In the genomic region with DNA sequence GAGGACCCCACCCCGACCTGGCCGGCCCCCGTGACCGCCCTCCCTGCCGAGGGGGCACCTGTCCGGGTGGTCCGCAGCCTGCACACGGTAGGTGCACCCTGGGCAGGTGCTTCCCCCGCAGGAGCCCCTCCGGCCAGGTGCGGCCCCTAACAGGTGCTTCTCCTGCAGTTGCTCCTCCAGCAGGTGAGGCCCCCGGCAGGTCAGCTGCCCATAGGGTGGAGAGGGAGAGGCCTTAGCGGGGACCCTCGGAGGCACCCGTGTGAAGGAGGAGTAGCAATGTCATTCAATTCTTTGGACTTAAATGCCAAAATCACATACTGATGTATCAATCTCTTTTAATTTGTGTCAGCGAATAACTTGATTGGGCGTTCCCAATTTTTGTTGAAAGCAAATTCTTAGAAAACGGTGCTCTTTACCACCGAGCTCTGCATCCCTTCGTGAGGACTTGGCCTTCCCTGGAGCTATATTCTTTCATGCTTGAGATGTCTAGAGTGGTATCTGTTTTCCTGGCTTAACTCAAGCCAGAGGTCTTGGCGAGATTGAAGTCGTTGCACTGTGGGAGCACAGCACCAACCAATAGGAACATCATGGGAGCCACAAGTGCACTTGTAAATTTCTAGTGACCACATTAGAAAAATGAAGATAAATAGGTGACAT, we compare ENCODE assay signal across 8 cellular contexts. TPM values are rescaled to one million over a fixed set of nuclear protein-coding genes. Genes with fewer than 3 reads are reported as not detected.
DNase-seq lines count a peak whose midpoint lies in the region; ATAC-seq and TF ChIP-seq lines count a peak whose summit lies in the region.

No MANE protein-coding gene starts in this region.

- TF ChIP-seq CTCF in VCaP (conservative IDR thresholded peaks at IDR 0.05) (no peak), foreskin keratinocyte (conservative IDR thresholded peaks at IDR 0.05) (no peak), sigmoid colon (IDR thresholded peaks at IDR 0.05) (peak in 1 of 4 experiments; percentile 1)

- H3K36me3 ChIP-seq in CD8-positive, alpha-beta memory T cell (ENCODE audit: insufficient read depth, low read length): no peaks in the 10 kb centered on the region
- no peaks in the 10 kb centered on the region for H3K36me3 ChIP-seq in sigmoid colon

- intact Hi-C loops in sigmoid colon (cut with DNase I): loop anchor here (1.0 to 5.0 kb wide), 2 partner anchors 125 to 157 kb away; no protein-coding TSS in a partner anchor

- H3K4me3 Mint-ChIP-seq in CD8-positive, alpha-beta memory T cell: peak overlapping the region; percentile 82 to 99 (median 87)

- no peak for TF ChIP-seq POLR2A in sigmoid colon (IDR thresholded peaks at IDR 0.05)

- DNase-seq in CD8-positive, alpha-beta memory T cell: no peak
- no peak for DNase-seq in foreskin keratinocyte
- no peak for DNase-seq in sigmoid colon

- peaks cover 0 to 6% (median 3%) of the 10 kb centered on the region in 3 donors for H3K36me3 Mint-ChIP-seq in CD8-positive, alpha-beta memory T cell

- H3K4me1 ChIP-seq in CD8-positive, alpha-beta memory T cell (ENCODE audit: insufficient read depth, low read length): peaks cover 13% of the 10 kb centered on the region
- peaks cover 8% of the 10 kb centered on the region for H3K4me1 ChIP-seq in foreskin keratinocyte
- H3K4me1 ChIP-seq in sigmoid colon: peaks cover 0 to 18% (median 13%) of the 10 kb centered on the region in 4 donors

- no peak for TF ChIP-seq EP300 in sigmoid colon (IDR thresholded peaks at IDR 0.05)

- peaks cover 0 to 3% of the 10 kb centered on the region in 2 donors for H3K27me3 Mint-ChIP-seq in CD8-positive, alpha-beta memory T cell

- H3K27ac ChIP-seq in CD8-positive, alpha-beta memory T cell (ENCODE audit: low read depth, low read length): peak overlapping the region; percentile 87
- peak overlapping the region; percentile 96 for H3K27ac ChIP-seq in VCaP
- no peak overlapping the region for H3K27ac ChIP-seq in foreskin keratinocyte
- peak overlapping the region; percentile 89 to 90 (median 90) for H3K27ac ChIP-seq in sigmoid colon

- peak overlapping the region; percentile 82 for H3K4me3 ChIP-seq in CD8-positive, alpha-beta memory T cell (ENCODE audit: low read length)
- H3K4me3 ChIP-seq in sigmoid colon: peak overlapping the region; percentile 48 to 94 (median 70)

- 2 to 7% methylated on average over 22 of the region's 22 CpGs for WGBS in sigmoid colon, 2 donors

- ATAC-seq in HG02981 (IDR thresholded peaks at IDR 0.05; ENCODE audit: unreplicated experiment): peak; percentile 10
- ATAC-seq in foreskin keratinocyte: peak; percentile 3
- no peak for ATAC-seq in GM21825 (IDR thresholded peaks at IDR 0.05; ENCODE audit: unreplicated experiment)
- ATAC-seq in GM18873 (IDR thresholded peaks at IDR 0.05; ENCODE audit: low FRiP score, unreplicated experiment): no peak
- no peak for ATAC-seq in GM18519 (IDR thresholded peaks at IDR 0.05; ENCODE audit: low FRiP score, unreplicated experiment)

- no peaks in the 10 kb centered on the region for H3K27me3 ChIP-seq in CD8-positive, alpha-beta memory T cell (ENCODE audit: insufficient read depth, low read length, poor library complexity, severe bottlenecking)
- H3K27me3 ChIP-seq in foreskin keratinocyte: no peaks in the 10 kb centered on the region
- H3K27me3 ChIP-seq in sigmoid colon: no peaks in the 10 kb centered on the region

- CTCF ChIA-PET in CD8-positive, alpha-beta memory T cell (lab: Charles Lee): interaction anchor here (2.2 kb wide), 1 partner anchor 271 kb away, joined by 10 read pairs; no protein-coding TSS in a partner anchor

- H3K9me3 ChIP-seq in CD8-positive, alpha-beta memory T cell (ENCODE audit: low read length): no peaks in the 10 kb centered on the region
- H3K9me3 ChIP-seq in sigmoid colon: no peaks in the 10 kb centered on the region

- H3K9me3 Mint-ChIP-seq in CD8-positive, alpha-beta memory T cell: no peaks in the 10 kb centered on the region

- POLR2A ChIA-PET in CD8-positive, alpha-beta memory T cell (lab: Charles Lee): interaction anchor here (1.1 to 1.2 kb wide), 2 partner anchors 124 to 125 kb away, joined by 3 to 8 read pairs; partner anchors contain the start of gene ESYT2

- H3K27ac Mint-ChIP-seq in CD8-positive, alpha-beta memory T cell: peak overlapping the region; percentile 2 to 90 (median 72)

- peaks cover 19 to 34% (median 32%) of the 10 kb centered on the region in 3 donors for H3K4me1 Mint-ChIP-seq in CD8-positive, alpha-beta memory T cell

RNA-seq across cellular contexts. Expression of gene NCAPG2, which starts 0.8 kb away (rescaled TPM):
- total RNA-seq in CD8-positive, alpha-beta memory T cell: 10 to 100 TPM; 71.4 to 75.5 TPM
- 4.3 TPM for polyA plus RNA-seq in CD8-positive, alpha-beta memory T cell
- 38.1 and 43.7 TPM in 2 replicates for total RNA-seq in foreskin keratinocyte
- 13.1 and 18.2 TPM in 2 replicates for polyA plus RNA-seq in foreskin keratinocyte
- total RNA-seq in sigmoid colon: 1 to 10 TPM; 3.0 to 7.1 (median 5.1) TPM
- 10 to 100 TPM in 1 of 3 donors, 1 to 10 TPM in 2; 1.2 to 11.5 (median 4.2) TPM for polyA plus RNA-seq in sigmoid colon

Comparison
In these comparisons a context has a peak if more than half of its experiments do, and no peak if none do; other contexts are left out.
1. ATAC-seq: peak in HG02981 (single experiment) and foreskin keratinocyte (single experiment); none in GM21825 (single experiment), GM18873 (single experiment) and GM18519 (single experiment).